8 cellular contexts compared by ENCODE assay signal in the genomic region with DNA sequence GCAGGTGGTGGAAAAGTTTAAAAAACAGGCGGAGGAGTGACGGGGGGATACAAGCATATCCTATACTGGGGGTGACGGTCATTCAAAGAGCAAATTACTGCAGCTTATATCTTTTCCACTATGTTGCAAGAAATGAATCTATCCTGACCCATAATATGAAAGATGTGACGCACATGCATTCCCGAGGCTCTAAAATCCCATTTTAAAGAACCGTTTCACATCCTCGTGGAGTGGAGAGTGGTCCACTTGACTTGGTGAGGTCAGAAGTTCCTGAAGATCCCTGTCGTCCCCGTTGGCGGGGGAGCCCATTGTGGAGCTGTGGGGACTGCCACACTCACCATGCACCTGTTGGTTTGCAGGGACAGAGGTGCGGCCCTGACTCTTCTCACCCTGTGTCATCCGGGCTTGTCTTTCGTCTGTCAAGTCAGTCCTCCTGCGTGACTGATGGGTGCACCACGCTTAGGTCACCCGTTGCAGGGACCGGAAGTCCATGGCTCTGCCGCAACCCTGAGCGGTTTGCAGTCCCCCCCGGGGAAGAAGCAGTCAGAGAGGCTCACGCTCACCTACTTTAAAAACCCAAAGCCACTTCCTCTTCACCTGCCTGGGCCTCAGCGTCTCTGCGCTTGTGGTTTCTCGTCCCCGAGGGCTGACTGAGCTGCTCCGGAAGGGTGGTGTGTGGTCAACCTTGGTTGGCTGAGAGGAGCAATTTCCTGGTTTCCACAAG. TPM values are rescaled to one million over a fixed set of nuclear protein-coding genes. Genes with fewer than 3 reads are reported as not detected.
DNase-seq lines count a peak whose midpoint lies in the region; ATAC-seq and TF ChIP-seq lines count a peak whose summit lies in the region.

No MANE protein-coding gene starts in this region.

- peak overlapping the region; percentile 0 for H3K27ac ChIP-seq in adipose tissue (ENCODE audit: low read depth, low read length)

- H3K9me3 Mint-ChIP-seq in osteocyte (ENCODE audit: unreplicated experiment) = no peaks in the 10 kb centered on the region

- no peak for TF ChIP-seq CTCF in osteocyte (IDR thresholded peaks at IDR 0.05)

- H3K4me1 Mint-ChIP-seq in osteocyte (ENCODE audit: unreplicated experiment) = peaks cover 58% of the 10 kb centered on the region

- peak; percentile 72 for TF ChIP-seq POLR2A in GM19099 (IDR thresholded peaks at IDR 0.05; ENCODE audit: extremely low read depth, insufficient read length, low read depth)

- H3K4me3 Mint-ChIP-seq in osteocyte (ENCODE audit: unreplicated experiment) = no peak overlapping the region

- no peaks in the 10 kb centered on the region for H3K27me3 Mint-ChIP-seq in osteocyte (ENCODE audit: unreplicated experiment)

- DNase-seq in T-helper 2 cell = peak; percentile 65 to 100 (median 86)
- no peak for DNase-seq in osteocyte (ENCODE audit: extremely low spot score, unreplicated experiment)
- no peak for DNase-seq in NCI-H2081 (lab: John Stamatoyannopoulos, UW)
- no peak for DNase-seq in NCI-H748 (lab: John Stamatoyannopoulos, UW; ENCODE audit: unreplicated experiment)
- DNase-seq in NCI-H1417 treated with DMSO at 0.1 percent for 48 hours (lab: John Stamatoyannopoulos, UW) = no peak

- H3K36me3 Mint-ChIP-seq in osteocyte (ENCODE audit: unreplicated experiment) = peaks cover 12% of the 10 kb centered on the region

- peak overlapping the region; percentile 46 for H3K27ac Mint-ChIP-seq in osteocyte (ENCODE audit: unreplicated experiment)

- WGBS in adipose tissue, 3 donors = 35 to 76% (median 42%) methylated on average over 26 of the region's 26 CpGs

- ATAC-seq in HG03139 (IDR thresholded peaks at IDR 0.05; ENCODE audit: unreplicated experiment) = peak; percentile 47

RNA-seq across cellular contexts. Expression of a gene that starts 53.0 kb away (rescaled TPM):
- 10 to 100 TPM; 12.7 to 15.9 (median 15.7) TPM for polyA plus RNA-seq in adipose tissue
- total RNA-seq in osteocyte = 31.2 and 32.6 TPM in 2 replicates

RNA-seq across cellular contexts. Expression of a gene that starts 53.2 kb away (rescaled TPM):
- 10 to 100 TPM; 39.1 to 70.7 (median 41.9) TPM for polyA plus RNA-seq in adipose tissue
- 38.9 and 45.9 TPM in 2 replicates for total RNA-seq in osteocyte

Comparison
In these comparisons a context has a peak if more than half of its experiments do, and no peak if none do; other contexts are left out.
1. DNase-seq: peak in T-helper 2 cell (5 of 5); none in osteocyte (single experiment), NCI-H2081 (0 of 2), NCI-H748 (single experiment) and NCI-H1417 treated with DMSO at 0.1 percent for 48 hours (single experiment).